In genomic region chr1:36457691-36458090, GRCh38 we compare ENCODE assay signal across 11 cellular contexts. TPM values are rescaled to one million over a fixed set of nuclear protein-coding genes. Genes with fewer than 3 reads are reported as not detected.
DNase-seq lines count a peak whose midpoint lies in the region; TF ChIP-seq lines count a peak whose summit lies in the region.
"Had no signal": no experiment of that assay in that cellular context is flagged by ENCODE, and none has a peak within 500 bp of the region (broad histone marks: within the 10 kb centered on the region; RNA-seq: fewer than 3 reads in every experiment).

No MANE protein-coding gene starts in this region.

- TF ChIP-seq CTCF in endodermal cell (conservative IDR thresholded peaks at IDR 0.05) (no peak), H9 (conservative IDR thresholded peaks at IDR 0.05) (no peak), adrenal gland (IDR thresholded peaks at IDR 0.05) (no peak)

- no peak overlapping the region for H3K14ac ChIP-seq in H9 (ENCODE audit: insufficient read depth, low read length)

- no peak overlapping the region for H3K4me3 Mint-ChIP-seq in endodermal cell
- no peak overlapping the region for H3K4me3 Mint-ChIP-seq in H9
- H3K4me3 Mint-ChIP-seq: WTC11 had no signal

- DNase-seq in GDM1 (lab: John Stamatoyannopoulos, UW): peak; percentile 80
- peak; percentile 66 for DNase-seq in NOMO-1 treated with DMSO at 0.1 percent for 48 hours (lab: John Stamatoyannopoulos, UW; ENCODE audit: unreplicated experiment)
- no peak for DNase-seq in endodermal cell
- DNase-seq in NCI-H2196 (lab: John Stamatoyannopoulos, UW; ENCODE audit: unreplicated experiment): no peak
- no peak for DNase-seq in H9
- DNase-seq in adrenal gland: no peak
- DNase-seq: DMS 273 treated with DMSO at 0.1 percent for 48 hours; NCI-H1092 treated with DMSO at 0.1 percent for 48 hours; NK-92 treated with Interleukin-12 subunit alpha and Interleukin-12 subunit beta, amount 100 ng/mL, for 24 hours had no signal

- H3K27ac ChIP-seq in endodermal cell (ENCODE audit: low read depth, low read length) (no peak overlapping the region), H9 (ENCODE audit: insufficient read length, low read depth, low read length) (no peak overlapping the region), adrenal gland (no peak overlapping the region)
- H3K27ac ChIP-seq: esophagus muscularis mucosa had no signal

- H2BK120ac ChIP-seq in H9 (ENCODE audit: low read depth, low read length, poor library complexity, severe bottlenecking): no peak overlapping the region

- H3K23ac ChIP-seq in H9 (ENCODE audit: insufficient read length, low read depth, low read length): no peak overlapping the region

- peak overlapping the region; percentile 43 for H3K4me3 ChIP-seq in endodermal cell (ENCODE audit: low read length)
- H3K4me3 ChIP-seq in adrenal gland: no peak overlapping the region
- H3K4me3 ChIP-seq: esophagus muscularis mucosa had no signal

- H3K9ac ChIP-seq in endodermal cell (ENCODE audit: extremely low read depth, low read length, poor library complexity, severe bottlenecking) (no peak overlapping the region), H9 (ENCODE audit: extremely low read depth, insufficient read length, low read length) (no peak overlapping the region)

- no peaks in the 10 kb centered on the region for H3K79me2 ChIP-seq in H9 (ENCODE audit: insufficient read depth, low read length)

- H3K23me2 ChIP-seq in H9 (ENCODE audit: insufficient read length, low read depth, low read length, poor library complexity, severe bottlenecking): no peaks in the 10 kb centered on the region

- H3K27me3 ChIP-seq in endodermal cell (ENCODE audit: control insufficient read depth, insufficient read depth, low read length, poor library complexity, severe bottlenecking) (no peaks in the 10 kb centered on the region), H9 (ENCODE audit: insufficient read depth, low read length) (no peaks in the 10 kb centered on the region), adrenal gland (no peaks in the 10 kb centered on the region)
- H3K27me3 ChIP-seq: esophagus muscularis mucosa had no signal

- H3K36me3 ChIP-seq in endodermal cell (ENCODE audit: control insufficient read depth, insufficient read depth, low read length) (peaks cover 83% of the 10 kb centered on the region), adrenal gland (replicated peaks in 1 of 2) (peaks cover 0 to 64% of the 10 kb centered on the region in 2 donors)

- no peak overlapping the region for H3K27ac Mint-ChIP-seq in endodermal cell
- H3K27ac Mint-ChIP-seq in H9: no peak overlapping the region
- H3K27ac Mint-ChIP-seq: WTC11 had no signal

- no peak overlapping the region for H2BK12ac ChIP-seq in H9 (ENCODE audit: insufficient read length, low read depth, low read length)

- no peak overlapping the region for H2AFZ ChIP-seq in H9 (ENCODE audit: low read length)

- intact Hi-C loops in adrenal gland (cut with DNase I): no loop called here

- H2BK20ac ChIP-seq in H9 (ENCODE audit: low read depth, low read length, poor library complexity, severe bottlenecking): no peak overlapping the region

- H3K27me3 Mint-ChIP-seq in endodermal cell (ENCODE audit: insufficient read depth) (no peaks in the 10 kb centered on the region), H9 (ENCODE audit: low read depth) (no peaks in the 10 kb centered on the region)

- no peak overlapping the region for H2BK15ac ChIP-seq in H9 (ENCODE audit: low read depth, low read length)

- peaks cover 7% of the 10 kb centered on the region for H3K4me1 ChIP-seq in endodermal cell (ENCODE audit: control insufficient read depth, insufficient read depth, low read length)
- no peaks in the 10 kb centered on the region for H3K4me1 ChIP-seq in H9 (ENCODE audit: insufficient read depth, low read length)
- H3K4me1 ChIP-seq in adrenal gland (replicated peaks in 1 of 2): no peaks in the 10 kb centered on the region

- WGBS in endodermal cell (ENCODE audit: insufficient coverage in 1 of 2, insufficient read length in 1 of 2), 2 experiments: 90 to 95% methylated on average over 5 of the region's 5 CpGs
- no CpG with 5 or more reads among the region's 5 CpGs for WGBS in H9 (ENCODE audit: extremely low coverage, insufficient read length, low lambda C conversion rate)
- 63 to 78% (median 70%) methylated on average over 5 of the region's 5 CpGs for WGBS in adrenal gland, 4 donors

- no peak overlapping the region for H2BK5ac ChIP-seq in H9 (ENCODE audit: insufficient read length, low read length)

- no peak overlapping the region for H4K91ac ChIP-seq in H9 (ENCODE audit: insufficient read length, low read depth, low read length)

- no peak for TF ChIP-seq POLR2A in adrenal gland (IDR thresholded peaks at IDR 0.05)

- H3T11ph ChIP-seq in H9 (ENCODE audit: low read length): no peak overlapping the region

- peaks cover 70% of the 10 kb centered on the region for H3K36me3 Mint-ChIP-seq in endodermal cell (ENCODE audit: low read depth)
- peaks cover 38 to 74% (median 66%) of the 10 kb centered on the region in 3 experiments for H3K36me3 Mint-ChIP-seq in H9 (ENCODE audit: insufficient read depth in 1 of 3, low read depth in 3 of 3)

- H3K79me1 ChIP-seq in H9 (ENCODE audit: insufficient read depth, low read depth, low read length, poor library complexity, severe bottlenecking): no peaks in the 10 kb centered on the region

- H3K18ac ChIP-seq in H9 (ENCODE audit: insufficient read length, low read depth, low read length): no peak overlapping the region

- no peak overlapping the region for H3K56ac ChIP-seq in H9 (ENCODE audit: insufficient read length, low read depth, low read length)

- no peaks in the 10 kb centered on the region for H3K9me3 ChIP-seq in endodermal cell (ENCODE audit: control insufficient read depth, low read length)
- no peaks in the 10 kb centered on the region for H3K9me3 ChIP-seq in H9 (ENCODE audit: control insufficient read depth, low read depth, low read length)
- no peaks in the 10 kb centered on the region for H3K9me3 ChIP-seq in adrenal gland (replicated peaks in 1 of 3)
- H3K9me3 ChIP-seq: esophagus muscularis mucosa had no signal

- no peaks in the 10 kb centered on the region for H4K20me1 ChIP-seq in H9 (ENCODE audit: control insufficient read depth, insufficient read depth, insufficient read length)

- H2AK5ac ChIP-seq in H9 (ENCODE audit: insufficient read length, low read length): no peak overlapping the region

- H3K4me2 ChIP-seq in H9 (ENCODE audit: insufficient read depth, insufficient read length, low read length): no peak overlapping the region

- no peak overlapping the region for H4K5ac ChIP-seq in H9 (ENCODE audit: insufficient read length, low read depth, low read length)

- H3K9me3 Mint-ChIP-seq in endodermal cell: no peaks in the 10 kb centered on the region
- H3K9me3 Mint-ChIP-seq in H9: no peaks in the 10 kb centered on the region
- H3K9me3 Mint-ChIP-seq: WTC11 had no signal

- H3K4ac ChIP-seq in H9 (ENCODE audit: low read depth, low read length): no peak overlapping the region

- H3K4me1 Mint-ChIP-seq in endodermal cell: peaks cover 7% of the 10 kb centered on the region
- peaks cover 0 to 2% of the 10 kb centered on the region in 2 experiments; a peak in 1 of 4 replicates for H3K4me1 Mint-ChIP-seq in H9
- H3K4me1 Mint-ChIP-seq: WTC11 had no signal

- no peak overlapping the region for H4K8ac ChIP-seq in H9 (replicated peaks; ENCODE audit: insufficient read length, low read depth, low read length)

RNA-seq across cellular contexts. Expression of gene MRPS15, which starts 6.5 kb away (rescaled TPM):
- total RNA-seq in endodermal cell (100 to 1,000 TPM; 107 to 111 TPM), H9 (2021) (105 and 111 TPM in 2 replicates), adrenal gland (100 to 1,000 TPM in 1 of 8 donors, 10 to 100 TPM in 7; 49.8 to 116 (median 68.8) TPM)
- 103 TPM for polyA plus RNA-seq in endodermal cell (2013, experiment 1 of 2)
- polyA plus RNA-seq in endodermal cell (2013, experiment 2 of 2): 109 TPM
- 100 to 1,000 TPM; 156 to 287 (median 256) TPM for polyA plus RNA-seq in adrenal gland

RNA-seq across cellular contexts. Expression of gene OSCP1, which starts 7.4 kb away (rescaled TPM):
- 10 to 100 TPM in 1 of 2 donors, 1 to 10 TPM in 1; 9.6 to 10.5 TPM for total RNA-seq in endodermal cell
- 11.8 TPM for polyA plus RNA-seq in endodermal cell (2013, experiment 1 of 2)
- 11.6 TPM for polyA plus RNA-seq in endodermal cell (2013, experiment 2 of 2)
- total RNA-seq in H9 (2021): 2.8 and 3.2 TPM in 2 replicates
- 10 to 100 TPM in 5 of 8 donors, 1 to 10 TPM in 3; 5.5 to 17.5 (median 10.7) TPM for total RNA-seq in adrenal gland
- polyA plus RNA-seq in adrenal gland: 10 to 100 TPM; 11.1 to 20.5 (median 14.1) TPM

RNA-seq across cellular contexts. Expression of gene CSF3R, which starts 25.0 kb away (rescaled TPM):
- total RNA-seq in endodermal cell: 1 to 10 TPM; 1.5 TPM
- 0.50 TPM for polyA plus RNA-seq in endodermal cell (2013, experiment 1 of 2)
- polyA plus RNA-seq in endodermal cell (2013, experiment 2 of 2): 0.17 TPM
- total RNA-seq in H9 (2021): not detected in 2 replicates
- total RNA-seq in adrenal gland: 10 to 100 TPM in 4 of 8 donors, 1 to 10 TPM in 4; 4.6 to 21.7 (median 11.1) TPM
- 10 to 100 TPM in 2 of 3 donors, 1 to 10 TPM in 1; 2.3 to 24.5 (median 13.9) TPM for polyA plus RNA-seq in adrenal gland

RNA-seq across cellular contexts. Expression of gene LSM10, which starts 60.0 kb away (rescaled TPM):
- total RNA-seq in endodermal cell (10 to 100 TPM; 37.5 to 45.6 TPM), H9 (2021) (42.2 and 47.5 TPM in 2 replicates), adrenal gland (10 to 100 TPM; 13.2 to 42.1 (median 34.9) TPM)
- 31.2 TPM for polyA plus RNA-seq in endodermal cell (2013, experiment 1 of 2)
- polyA plus RNA-seq in endodermal cell (2013, experiment 2 of 2): 32.0 TPM
- 10 to 100 TPM; 33.5 to 48.7 (median 39.9) TPM for polyA plus RNA-seq in adrenal gland

Comparison
In these comparisons a context has a peak if more than half of its experiments do, and no peak if none do; other contexts are left out.
1. DNase-seq: peak in GDM1 (single experiment) and NOMO-1 treated with DMSO at 0.1 percent for 48 hours (single experiment); none in endodermal cell (single experiment), NCI-H2196 (single experiment), H9 (single experiment) and adrenal gland (0 of 7).